ENCODE assay signal across 8 cellular contexts in the genomic region with DNA sequence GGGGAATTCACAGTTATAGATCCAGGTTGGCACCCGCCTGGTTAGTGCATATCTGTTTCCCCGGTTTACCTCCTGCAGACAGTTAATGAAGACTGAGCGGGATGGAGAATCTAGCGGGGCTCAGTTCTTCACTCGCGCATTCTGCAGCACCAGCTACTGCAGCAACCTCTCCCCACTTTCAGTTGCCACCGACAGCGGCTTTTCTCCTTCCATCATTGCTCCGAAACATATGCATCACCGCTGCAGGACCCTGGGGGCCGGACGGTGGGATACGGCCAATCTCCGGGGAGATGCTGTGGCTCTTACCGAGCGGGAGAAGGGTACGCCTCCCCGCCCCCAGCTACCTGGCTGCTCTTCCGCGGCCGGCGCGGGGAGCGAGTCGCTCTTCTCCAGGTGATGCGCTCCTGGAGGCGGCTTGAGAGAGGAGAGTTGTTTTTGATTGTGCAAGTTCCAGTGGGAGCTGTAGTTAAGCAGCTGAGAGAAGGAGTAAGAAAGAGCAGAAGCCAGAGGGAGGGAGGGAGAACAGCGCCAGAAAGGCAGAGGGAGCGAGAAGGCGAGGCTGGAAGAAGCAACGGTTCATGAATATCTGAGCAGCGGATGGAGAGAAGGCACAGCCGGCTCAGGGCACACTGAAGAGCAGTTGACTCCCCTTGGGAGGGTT. TPM values are rescaled to one million over a fixed set of nuclear protein-coding genes. Genes with fewer than 3 reads are reported as not detected.
DNase-seq lines count a peak whose midpoint lies in the region; ATAC-seq and TF ChIP-seq lines count a peak whose summit lies in the region.

A gene (minus strand): TSS at position 642 of the 661 bp plus-strand sequence. CDS start 652 bp downstream, outside the sequence.

- no peaks in the 10 kb centered on the region for H4K20me1 ChIP-seq in neural progenitor cell (ENCODE audit: low read depth)

- peak within 1 kb of the TSS; percentile 59 for H3K27ac Mint-ChIP-seq in activated naive CD8-positive, alpha-beta T cell treated with anti-CD3 and anti-CD28 coated beads, Interleukin-2, amount 10 ng/mL, durations not matched to agents 7 days and 5 days
- H3K27ac Mint-ChIP-seq in glutamatergic neuron (ENCODE audit: unreplicated experiment) (no peak within 1 kb of the TSS), neural progenitor cell (no peak within 1 kb of the TSS)

- no peak for TF ChIP-seq POLR2A in uterus (IDR thresholded peaks at IDR 0.05)

- H3K4me3 ChIP-seq in neural progenitor cell (peak within 1 kb of the TSS; percentile 79), uterus (peak within 1 kb of the TSS; percentile 31 to 50)

- peaks cover 22% of the 10 kb centered on the region for H3K4me1 Mint-ChIP-seq in activated naive CD8-positive, alpha-beta T cell treated with anti-CD3 and anti-CD28 coated beads, Interleukin-2, amount 10 ng/mL, durations not matched to agents 7 days and 5 days
- H3K4me1 Mint-ChIP-seq in glutamatergic neuron (ENCODE audit: low read depth, unreplicated experiment): peaks cover 9% of the 10 kb centered on the region
- H3K4me1 Mint-ChIP-seq in neural progenitor cell: peaks cover 17% of the 10 kb centered on the region

- intact Hi-C loops in uterus (cut with DNase I; ENCODE audit: low total_unique reads): no loop called here

- H3K27me3 ChIP-seq in neural progenitor cell (peaks cover 13% of the 10 kb centered on the region), uterus (no peaks in the 10 kb centered on the region)

- H3K27ac ChIP-seq in neural progenitor cell (no peak within 1 kb of the TSS), uterus (peak within 1 kb of the TSS in 1 of 2 donors; percentile 22)

- H3K27me3 Mint-ChIP-seq in activated naive CD8-positive, alpha-beta T cell treated with anti-CD3 and anti-CD28 coated beads, Interleukin-2, amount 10 ng/mL, durations not matched to agents 7 days and 5 days: peaks cover 25% of the 10 kb centered on the region
- H3K27me3 Mint-ChIP-seq in glutamatergic neuron (ENCODE audit: unreplicated experiment) (peaks cover 3% of the 10 kb centered on the region), neural progenitor cell (ENCODE audit: insufficient read depth, low read depth) (peaks cover 22% of the 10 kb centered on the region)

- H3K4me3 Mint-ChIP-seq in activated naive CD8-positive, alpha-beta T cell treated with anti-CD3 and anti-CD28 coated beads, Interleukin-2, amount 10 ng/mL, durations not matched to agents 7 days and 5 days: peak within 1 kb of the TSS; percentile 90
- H3K4me3 Mint-ChIP-seq in glutamatergic neuron (ENCODE audit: unreplicated experiment): peak within 1 kb of the TSS; percentile 93
- peak within 1 kb of the TSS; percentile 87 for H3K4me3 Mint-ChIP-seq in neural progenitor cell

- DNase-seq in NCI-H524 (lab: John Stamatoyannopoulos, UW): peak; percentile 48 to 62
- peak; percentile 52 for DNase-seq in activated naive CD8-positive, alpha-beta T cell treated with anti-CD3 and anti-CD28 coated beads, Interleukin-2, amount 10 ng/mL, durations not matched to agents 7 days and 5 days
- peak; percentile 42 for DNase-seq in glutamatergic neuron
- peak; percentile 56 for DNase-seq in neural progenitor cell (ENCODE audit: low spot score)
- peak in 1 of 2 donors; percentile 32 for DNase-seq in uterus

- TF ChIP-seq CTCF in glutamatergic neuron (IDR thresholded peaks at IDR 0.05; ENCODE audit: partially characterized antibody, unreplicated experiment) (no peak), neural progenitor cell (IDR thresholded peaks at IDR 0.05) (no peak), uterus (IDR thresholded peaks at IDR 0.05) (no peak)

- H2AFZ ChIP-seq in neural progenitor cell (replicated peaks): peak within 1 kb of the TSS; percentile 98

- ATAC-seq in GM18511 (IDR thresholded peaks at IDR 0.05; ENCODE audit: unreplicated experiment): peak; percentile 73
- peak; percentile 70 for ATAC-seq in activated naive CD8-positive, alpha-beta T cell treated with anti-CD3 and anti-CD28 coated beads, Interleukin-2, amount 10 ng/mL, durations not matched to agents 7 days and 5 days (ENCODE audit: low read depth)
- ATAC-seq in HG03571 (IDR thresholded peaks at IDR 0.05; ENCODE audit: unreplicated experiment): no peak
- no peak for ATAC-seq in HG03135 (IDR thresholded peaks at IDR 0.05; ENCODE audit: unreplicated experiment)

- H3K9ac ChIP-seq in neural progenitor cell: no peak within 1 kb of the TSS

- no peaks in the 10 kb centered on the region for H3K79me2 ChIP-seq in neural progenitor cell (ENCODE audit: low read depth)

- H3K36me3 ChIP-seq in neural progenitor cell (no peaks in the 10 kb centered on the region), uterus (no peaks in the 10 kb centered on the region)

- H3F3A ChIP-seq in neural progenitor cell (ENCODE audit: low read depth): peaks cover 15% of the 10 kb centered on the region

- H3K9me3 ChIP-seq in neural progenitor cell (ENCODE audit: low read depth): no peaks in the 10 kb centered on the region
- no peaks in the 10 kb centered on the region for H3K9me3 ChIP-seq in uterus

- H3K4me2 ChIP-seq in neural progenitor cell: peak within 1 kb of the TSS; percentile 92

- POLR2A ChIA-PET in activated naive CD8-positive, alpha-beta T cell treated with anti-CD3 and anti-CD28 coated beads, Interleukin-2, amount 10 ng/mL, durations not matched to agents 7 days and 5 days (lab: Charles Lee): interaction anchor here (0.5 to 1.3 kb wide), 2 partner anchors 9 to 570 kb away, joined by 3 to 4 read pairs; no protein-coding TSS in a partner anchor

- H3K4me1 ChIP-seq in neural progenitor cell (peaks cover 22% of the 10 kb centered on the region), uterus (peaks cover 0 to 5% of the 10 kb centered on the region in 2 donors)

- no peaks in the 10 kb centered on the region for H3K36me3 Mint-ChIP-seq in activated naive CD8-positive, alpha-beta T cell treated with anti-CD3 and anti-CD28 coated beads, Interleukin-2, amount 10 ng/mL, durations not matched to agents 7 days and 5 days
- no peaks in the 10 kb centered on the region for H3K36me3 Mint-ChIP-seq in glutamatergic neuron (ENCODE audit: unreplicated experiment)
- H3K36me3 Mint-ChIP-seq in neural progenitor cell: no peaks in the 10 kb centered on the region

- H3K9me3 Mint-ChIP-seq in activated naive CD8-positive, alpha-beta T cell treated with anti-CD3 and anti-CD28 coated beads, Interleukin-2, amount 10 ng/mL, durations not matched to agents 7 days and 5 days: peaks cover 7% of the 10 kb centered on the region
- no peaks in the 10 kb centered on the region for H3K9me3 Mint-ChIP-seq in glutamatergic neuron (ENCODE audit: unreplicated experiment)
- H3K9me3 Mint-ChIP-seq in neural progenitor cell: no peaks in the 10 kb centered on the region

RNA-seq across cellular contexts. Expression of the gene that starts here (rescaled TPM):
- total RNA-seq in activated naive CD8-positive, alpha-beta T cell treated with anti-CD3 and anti-CD28 coated beads, Interleukin-2, amount 10 ng/mL, durations not matched to agents 7 days and 5 days: 10 to 100 TPM; 31.5 to 35.1 TPM
- 6.3 TPM for total RNA-seq in glutamatergic neuron (ENCODE audit: unreplicated experiment)
- 11.2 and 15.8 TPM in 2 replicates for total RNA-seq in neural progenitor cell (ENCODE audit: low replicate concordance)
- total RNA-seq in uterus: 10 to 100 TPM; 47.1 to 75.0 (median 59.8) TPM

Comparison
In these comparisons a context has a peak if more than half of its experiments do, and no peak if none do; other contexts are left out.
1. ATAC-seq: peak in GM18511 (single experiment) and activated naive CD8-positive, alpha-beta T cell treated with anti-CD3 and anti-CD28 coated beads, Interleukin-2, amount 10 ng/mL, durations not matched to agents 7 days and 5 days (single experiment); none in HG03571 (single experiment) and HG03135 (single experiment).
2. Peak in every context shown above with its lines, with median percentiles within 50 percentile points of each other: H3K4me3 Mint-ChIP-seq.